In genomic region chr12:14366211-14366762, GRCh38 we compare ENCODE assay signal across 8 cellular contexts. TPM values are rescaled to one million over a fixed set of nuclear protein-coding genes. Genes with fewer than 3 reads are reported as not detected.
DNase-seq lines count a peak whose midpoint lies in the region; ATAC-seq and TF ChIP-seq lines count a peak whose summit lies in the region.

No MANE protein-coding gene starts in this region.

- intact Hi-C loops in CD4-positive, alpha-beta T cell (cut with DNase I, micrococcal nuclease), result loop anchor here (2.0 to 10.0 kb wide), 3 partner anchors 127 to 596 kb away; partner anchors contain the start of gene ARHGDIB (in 1 of the 2)
- intact Hi-C loops in activated CD8-positive, alpha-beta T cell treated with anti-CD3 and anti-CD28 coated beads for 36 hours (cut with micrococcal nuclease), result loop anchor here (2.0 to 5.0 kb wide), 3 partner anchors 51 to 129 kb away; no protein-coding TSS in a partner anchor

- H3K36me3 ChIP-seq in HUES6 (ENCODE audit: control insufficient read depth, insufficient read depth, low read length), result no peaks in the 10 kb centered on the region
- no peaks in the 10 kb centered on the region for H3K36me3 ChIP-seq in right atrium auricular region
- H3K36me3 ChIP-seq in skeletal muscle tissue (ENCODE audit: control insufficient read depth in 3 of 3, insufficient read depth in 3 of 3, low read length in 3 of 3), result no peaks in the 10 kb centered on the region

- TF ChIP-seq CTCF in CD4-positive, alpha-beta T cell (IDR thresholded peaks at IDR 0.05), result no peak
- TF ChIP-seq CTCF in activated CD8-positive, alpha-beta T cell treated with anti-CD3 and anti-CD28 coated beads for 36 hours (IDR thresholded peaks at IDR 0.05), result peak; percentile 26
- peak in 1 of 2 donors; percentile 32 for TF ChIP-seq CTCF in right atrium auricular region (IDR thresholded peaks at IDR 0.05)

- peaks cover 41% of the 10 kb centered on the region for H3K36me3 Mint-ChIP-seq in CD4-positive, alpha-beta T cell (ENCODE audit: low read depth)
- H3K36me3 Mint-ChIP-seq in activated CD8-positive, alpha-beta T cell treated with anti-CD3 and anti-CD28 coated beads for 36 hours (ENCODE audit: low read depth), result peaks cover 32% of the 10 kb centered on the region

- peak overlapping the region; percentile 95 for H3K4me3 Mint-ChIP-seq in CD4-positive, alpha-beta T cell
- H3K4me3 Mint-ChIP-seq in activated CD8-positive, alpha-beta T cell treated with anti-CD3 and anti-CD28 coated beads for 36 hours, result peak overlapping the region; percentile 75

- no peaks in the 10 kb centered on the region for H3K27me3 ChIP-seq in CD4-positive, alpha-beta T cell (ENCODE audit: control insufficient read depth, insufficient read depth, low read length)
- H3K27me3 ChIP-seq in HUES6 (ENCODE audit: control insufficient read depth, insufficient read depth, low read length) (no peaks in the 10 kb centered on the region), right atrium auricular region (no peaks in the 10 kb centered on the region), skeletal muscle tissue (ENCODE audit: control insufficient read depth in 3 of 3, insufficient read depth in 3 of 3, low read length in 3 of 3) (no peaks in the 10 kb centered on the region)

- peaks cover 2% of the 10 kb centered on the region; the same call in 1 of the 2 replicates for H3K4me1 ChIP-seq in HUES6 (ENCODE audit: control insufficient read depth, insufficient read depth, low read length)
- H3K4me1 ChIP-seq in right atrium auricular region, result peaks cover 0 to 16% of the 10 kb centered on the region in 2 donors
- H3K4me1 ChIP-seq in skeletal muscle tissue (ENCODE audit: control insufficient read depth in 3 of 3, insufficient read depth in 3 of 3, low read length in 3 of 3), result peaks cover 0 to 3% (median 0%) of the 10 kb centered on the region in 3 donors

- H3K27me3 Mint-ChIP-seq in CD4-positive, alpha-beta T cell, result no peaks in the 10 kb centered on the region
- H3K27me3 Mint-ChIP-seq in activated CD8-positive, alpha-beta T cell treated with anti-CD3 and anti-CD28 coated beads for 36 hours, result no peaks in the 10 kb centered on the region

- CTCF ChIA-PET in CD4-positive, alpha-beta T cell (lab: Charles Lee), result interaction anchor here (0.6 to 2.5 kb wide), 16 partner anchors 18 to 127 kb away, joined by 3 to 31 read pairs (median 6); no protein-coding TSS in a partner anchor
- CTCF ChIA-PET in activated CD8-positive, alpha-beta T cell treated with anti-CD3 and anti-CD28 coated beads for 36 hours (lab: Charles Lee), result interaction anchor here (0.8 to 2.4 kb wide), 25 partner anchors 17 to 407 kb away, joined by 3 to 35 read pairs (median 4); a partner anchor contains a TSS

- peak overlapping the region; percentile 96 for H3K27ac Mint-ChIP-seq in CD4-positive, alpha-beta T cell
- peak overlapping the region; percentile 97 for H3K27ac Mint-ChIP-seq in activated CD8-positive, alpha-beta T cell treated with anti-CD3 and anti-CD28 coated beads for 36 hours

- H3K9me3 ChIP-seq in CD4-positive, alpha-beta T cell (ENCODE audit: control insufficient read depth, low read length), result no peaks in the 10 kb centered on the region
- no peaks in the 10 kb centered on the region; the same call in 1 of the 2 replicates for H3K9me3 ChIP-seq in HUES6 (ENCODE audit: control insufficient read depth, insufficient read depth, low read depth, low read length)
- H3K9me3 ChIP-seq in right atrium auricular region, result no peaks in the 10 kb centered on the region
- no peaks in the 10 kb centered on the region for H3K9me3 ChIP-seq in skeletal muscle tissue (ENCODE audit: control insufficient read depth in 3 of 3, low read length in 3 of 3)

- ATAC-seq in CD4-positive, alpha-beta T cell (ENCODE audit: poor library complexity), result no peak
- ATAC-seq in activated CD8-positive, alpha-beta T cell treated with anti-CD3 and anti-CD28 coated beads for 36 hours, result no peak
- no peak for ATAC-seq in GM19397 (IDR thresholded peaks at IDR 0.05; ENCODE audit: unreplicated experiment)

- H3K4me1 Mint-ChIP-seq in CD4-positive, alpha-beta T cell (ENCODE audit: low read depth), result peaks cover 56% of the 10 kb centered on the region
- H3K4me1 Mint-ChIP-seq in activated CD8-positive, alpha-beta T cell treated with anti-CD3 and anti-CD28 coated beads for 36 hours (ENCODE audit: low read depth), result peaks cover 34% of the 10 kb centered on the region

- H3K9me3 Mint-ChIP-seq in CD4-positive, alpha-beta T cell, result no peaks in the 10 kb centered on the region
- H3K9me3 Mint-ChIP-seq in activated CD8-positive, alpha-beta T cell treated with anti-CD3 and anti-CD28 coated beads for 36 hours, result peaks cover 3% of the 10 kb centered on the region

- H3K27ac ChIP-seq in CD4-positive, alpha-beta T cell (ENCODE audit: low read depth, low read length), result peak overlapping the region; percentile 89
- H3K27ac ChIP-seq in HUES6 (ENCODE audit: low read depth, low read length), result peak overlapping the region; percentile 96
- peak overlapping the region; percentile 95 to 99 for H3K27ac ChIP-seq in right atrium auricular region
- peak overlapping the region; percentile 98 for H3K27ac ChIP-seq in skeletal muscle tissue (ENCODE audit: low read depth, low read length)

- DNase-seq in CD4-positive, alpha-beta T cell, result no peak
- DNase-seq in activated CD8-positive, alpha-beta T cell treated with anti-CD3 and anti-CD28 coated beads for 36 hours, result no peak
- DNase-seq in right atrium auricular region (ENCODE audit: low spot score) (no peak), hepatic stellate cell (ENCODE audit: low spot score) (no peak), GDM1 (lab: John Stamatoyannopoulos, UW) (no peak)

- peak overlapping the region; percentile 78 for H3K4me3 ChIP-seq in HUES6 (ENCODE audit: low read depth, low read length)
- H3K4me3 ChIP-seq in right atrium auricular region, result peak overlapping the region; percentile 64 to 91
- peak overlapping the region; percentile 77 to 93 (median 90) for H3K4me3 ChIP-seq in skeletal muscle tissue (ENCODE audit: low read length in 3 of 3)

- H3K9ac ChIP-seq in HUES6 (ENCODE audit: low read length) (peak overlapping the region; percentile 97), skeletal muscle tissue (ENCODE audit: low read depth in 1 of 3, low read length in 3 of 3) (peak overlapping the region; percentile 83 to 91 (median 84))

- POLR2A ChIA-PET in CD4-positive, alpha-beta T cell (lab: Charles Lee), result interaction anchor here (0.6 to 3.0 kb wide), 35 partner anchors 8 to 1423 kb away, joined by 3 to 207 read pairs (median 8); partner anchors contain the start of genes ARHGDIB, C12orf60, EPS8 and WBP11
- POLR2A ChIA-PET in activated CD8-positive, alpha-beta T cell treated with anti-CD3 and anti-CD28 coated beads for 36 hours (lab: Charles Lee), result interaction anchor here (0.7 to 2.6 kb wide), 15 partner anchors 20 to 404 kb away, joined by 3 to 55 read pairs (median 4); a partner anchor contains a TSS

RNA-seq across cellular contexts. Expression of gene ATF7IP, which starts 0.8 kb away (rescaled TPM):
- 100 to 1,000 TPM; 134 to 143 TPM for total RNA-seq in CD4-positive, alpha-beta T cell
- 100 to 1,000 TPM; 101 to 107 TPM for total RNA-seq in activated CD8-positive, alpha-beta T cell treated with anti-CD3 and anti-CD28 coated beads for 36 hours
- total RNA-seq in right atrium auricular region, result 10 to 100 TPM; 33.1 to 39.7 TPM
- 32.9 TPM for total RNA-seq in skeletal muscle tissue
